In genomic region chr16:87955302-87956168, GRCh38 we compare ENCODE assay signal across 9 cellular contexts. TPM values are rescaled to one million over a fixed set of nuclear protein-coding genes. Genes with fewer than 3 reads are reported as not detected.
DNase-seq lines count a peak whose midpoint lies in the region; ATAC-seq, FAIRE-seq and TF ChIP-seq lines count a peak whose summit lies in the region.
"Had no signal": no experiment of that assay in that cellular context is flagged by ENCODE, and none has a peak within 500 bp of the region (broad histone marks: within the 10 kb centered on the region; RNA-seq: fewer than 3 reads in every experiment).

No MANE protein-coding gene starts in this region.

- no peak for ATAC-seq in GM21423 (IDR thresholded peaks at IDR 0.05; ENCODE audit: unreplicated experiment)

- no peaks in the 10 kb centered on the region for H3K9me3 Mint-ChIP-seq in Caco-2 (ENCODE audit: unreplicated experiment)

- no peak overlapping the region for H3K4me3 Mint-ChIP-seq in Caco-2 (ENCODE audit: unreplicated experiment)

- no peak overlapping the region for H3K14ac ChIP-seq in trophoblast cell (ENCODE audit: low read length)

- H3K27ac Mint-ChIP-seq in Caco-2 (ENCODE audit: unreplicated experiment) = no peak overlapping the region

- no CpG with 5 or more reads among the region's 20 CpGs for WGBS in trophoblast cell (ENCODE audit: extremely low coverage, insufficient coverage, insufficient read length)

- H2BK5ac ChIP-seq in trophoblast cell (ENCODE audit: low read depth, low read length, poor library complexity) = no peak overlapping the region

- no peak overlapping the region for H4K91ac ChIP-seq in trophoblast cell (ENCODE audit: low read depth, low read length)

- H3K27me3 ChIP-seq in trophoblast cell (ENCODE audit: insufficient read depth, low read length) (no peaks in the 10 kb centered on the region), Caco-2 (replicated peaks; ENCODE audit: control insufficient read depth, insufficient read depth, low read length) (no peaks in the 10 kb centered on the region)

- TF ChIP-seq POLR2A in GM12891 (IDR thresholded peaks at IDR 0.05; ENCODE audit: low read depth, low read length) = peak; percentile 41; the same call in 1 of the 2 replicates
- no peak for TF ChIP-seq POLR2A in erythroblast (IDR thresholded peaks at IDR 0.05; ENCODE audit: low read length)

- peaks cover 24% of the 10 kb centered on the region for H3K79me2 ChIP-seq in trophoblast cell (ENCODE audit: control insufficient read depth, insufficient read depth, low read length, poor library complexity)

- CTCF ChIA-PET in RWPE1 (lab: Yijun Ruan, JAX) = no interaction called here
- CTCF ChIA-PET in Caco-2 (lab: Charles Lee) = no interaction called here

- peaks cover 15 to 20% of the 10 kb centered on the region in 2 experiments for H3K4me1 ChIP-seq in trophoblast cell (ENCODE audit: control insufficient read depth in 1 of 2, insufficient read depth in 2 of 2, low read length in 2 of 2)
- peaks cover 6% of the 10 kb centered on the region; the same call in 1 of the 2 replicates for H3K4me1 ChIP-seq in Caco-2

- no peak overlapping the region for H2BK12ac ChIP-seq in trophoblast cell (ENCODE audit: low read length)

- H3K9me3 ChIP-seq in trophoblast cell (ENCODE audit: insufficient read depth, low read depth, low read length) (no peaks in the 10 kb centered on the region), Caco-2 (no peaks in the 10 kb centered on the region)

- peaks cover 17% of the 10 kb centered on the region for H3K4me1 Mint-ChIP-seq in Caco-2 (ENCODE audit: low read depth, unreplicated experiment)

- H3K36me3 Mint-ChIP-seq in Caco-2 (ENCODE audit: insufficient read depth, unreplicated experiment) = peaks cover 33% of the 10 kb centered on the region

- no peak for DNase-seq in GM12891 (ENCODE audit: insufficient read length, low spot score)
- no peak for DNase-seq in RWPE1 (ENCODE audit: low spot score)
- peak; percentile 42 to 69 for DNase-seq in erythroblast (lab: John Stamatoyannopoulos, UW)
- DNase-seq in trophoblast cell = peak in 1 of 2 donors; percentile 29
- no peak for DNase-seq in DMS79 treated with DMSO at 0.1 percent for 48 hours (lab: John Stamatoyannopoulos, UW)
- no peak for DNase-seq in HCEC 1CT
- no peak for DNase-seq in Caco-2

- no peak overlapping the region for H3K23ac ChIP-seq in trophoblast cell (ENCODE audit: low read length)

- intact Hi-C loops in Caco-2 (cut with micrococcal nuclease; ENCODE audit: unreplicated experiment) = no loop called here

- H3K9ac ChIP-seq in trophoblast cell (ENCODE audit: low read length) = no peak overlapping the region

- peak overlapping the region; percentile 26; the same call in 1 of the 2 replicates for H3K27ac ChIP-seq in RWPE1
- no peak overlapping the region for H3K27ac ChIP-seq in trophoblast cell (ENCODE audit: low read depth, low read length)

- peaks cover 31 to 32% of the 10 kb centered on the region in 2 experiments for H3K36me3 ChIP-seq in trophoblast cell (ENCODE audit: control insufficient read depth in 1 of 2, insufficient read depth in 2 of 2, low read length in 2 of 2)
- no peaks in the 10 kb centered on the region; the same call in 1 of the 2 replicates for H3K36me3 ChIP-seq in Caco-2 (ENCODE audit: control insufficient read depth, insufficient read depth, low read length)

- no peak overlapping the region for H2AK5ac ChIP-seq in trophoblast cell (ENCODE audit: low read length)

- no peak overlapping the region for H2BK120ac ChIP-seq in trophoblast cell (ENCODE audit: insufficient read depth, low read length, poor library complexity)

- POLR2A ChIA-PET in RWPE1 (lab: Yijun Ruan, JAX; ENCODE audit: low non-redundant PET) = no interaction called here
- POLR2A ChIA-PET in Caco-2 (lab: Charles Lee) = no interaction called here

- FAIRE-seq in GM12891 (lab: Jason Lieb, UNC) = no peak
- FAIRE-seq: TTC549 had no signal

- H4K12ac ChIP-seq in trophoblast cell (ENCODE audit: low read depth, low read length) = no peak overlapping the region

- H3K4me2 ChIP-seq in trophoblast cell (ENCODE audit: low read length) = no peak overlapping the region

- H3K18ac ChIP-seq in trophoblast cell (ENCODE audit: low read length) = no peak overlapping the region

- no TSS peak for BruUV-seq in Caco-2 (replicated peaks; lab: Mats Ljungman, UMichigan)

- H3K4ac ChIP-seq in trophoblast cell (ENCODE audit: low read depth, low read length) = peak overlapping the region; percentile 5

- H2AFZ ChIP-seq in trophoblast cell (ENCODE audit: insufficient read depth, low read length, poor library complexity) = no peak overlapping the region

- H3K4me3 ChIP-seq in trophoblast cell (ENCODE audit: low read depth, low read length) = no peak overlapping the region
- H3K4me3 ChIP-seq in Caco-2 (ENCODE audit: low read depth, low read length) = no peak overlapping the region

- peaks cover 11% of the 10 kb centered on the region for H3K79me1 ChIP-seq in trophoblast cell (ENCODE audit: low read length)

- TF ChIP-seq CTCF in RWPE1 (conservative IDR thresholded peaks at IDR 0.05; ENCODE audit: low read depth) (no peak), Caco-2 (IDR thresholded peaks at IDR 0.05; ENCODE audit: insufficient read depth in 1 of 2, low read depth in 1 of 2, low read length in 1 of 2, severe bottlenecking in 1 of 2, unreplicated experiment in 1 of 2) (no peak)

- H4K8ac ChIP-seq in trophoblast cell (ENCODE audit: low read depth, low read length) = no peak overlapping the region

- no peaks in the 10 kb centered on the region for H3K27me3 Mint-ChIP-seq in Caco-2 (ENCODE audit: insufficient read depth, unreplicated experiment)

TF ChIP-seq in GM12891, 5 proteins besides CTCF, POLR2A, EP300 and RAD21:
- TF ChIP-seq TAF1 (IDR thresholded peaks at IDR 0.05; ENCODE audit: low read depth, low read length) (no peak), POU2F2 (IDR thresholded peaks at IDR 0.05; ENCODE audit: low read depth, low read length) (no peak), PAX5 (IDR thresholded peaks at IDR 0.05; ENCODE audit: insufficient read depth, low read length, severe bottlenecking) (no peak), POLR2AphosphoS5 (IDR thresholded peaks at IDR 0.05; ENCODE audit: low read depth, low read length) (no peak), SPI1 (IDR thresholded peaks at IDR 0.05; ENCODE audit: low read depth, low read length) (no peak)

RNA-seq across cellular contexts. Expression of gene BANP, which starts 4.3 kb away (rescaled TPM):
- 11.9 TPM for polyA plus RNA-seq in GM12891 (2012; ENCODE audit: low read depth, missing spikeins)
- polyA plus RNA-seq in trophoblast cell (2013) = 30.9 and 33.0 TPM in 2 replicates
- 44.4 and 50.6 TPM in 2 replicates for total RNA-seq in Caco-2 (2022)

RNA-seq across cellular contexts. Expression of gene CA5A, which starts 19.2 kb away (rescaled TPM):
- polyA plus RNA-seq in GM12891 (2012; ENCODE audit: low read depth, missing spikeins) = 0.09 TPM
- polyA plus RNA-seq in trophoblast cell (2013) = not detected in 2 replicates
- 0.74 and 1.7 TPM in 2 replicates for total RNA-seq in Caco-2 (2022)

Comparison
In these comparisons a context has a peak if more than half of its experiments do, and no peak if none do; other contexts are left out.
1. DNase-seq: peak in erythroblast (2 of 2); none in GM12891 (single experiment), RWPE1 (single experiment), DMS79 treated with DMSO at 0.1 percent for 48 hours (single experiment), HCEC 1CT (single experiment) and Caco-2 (0 of 2).